19 cellular contexts compared by ENCODE assay signal in the genomic region with DNA sequence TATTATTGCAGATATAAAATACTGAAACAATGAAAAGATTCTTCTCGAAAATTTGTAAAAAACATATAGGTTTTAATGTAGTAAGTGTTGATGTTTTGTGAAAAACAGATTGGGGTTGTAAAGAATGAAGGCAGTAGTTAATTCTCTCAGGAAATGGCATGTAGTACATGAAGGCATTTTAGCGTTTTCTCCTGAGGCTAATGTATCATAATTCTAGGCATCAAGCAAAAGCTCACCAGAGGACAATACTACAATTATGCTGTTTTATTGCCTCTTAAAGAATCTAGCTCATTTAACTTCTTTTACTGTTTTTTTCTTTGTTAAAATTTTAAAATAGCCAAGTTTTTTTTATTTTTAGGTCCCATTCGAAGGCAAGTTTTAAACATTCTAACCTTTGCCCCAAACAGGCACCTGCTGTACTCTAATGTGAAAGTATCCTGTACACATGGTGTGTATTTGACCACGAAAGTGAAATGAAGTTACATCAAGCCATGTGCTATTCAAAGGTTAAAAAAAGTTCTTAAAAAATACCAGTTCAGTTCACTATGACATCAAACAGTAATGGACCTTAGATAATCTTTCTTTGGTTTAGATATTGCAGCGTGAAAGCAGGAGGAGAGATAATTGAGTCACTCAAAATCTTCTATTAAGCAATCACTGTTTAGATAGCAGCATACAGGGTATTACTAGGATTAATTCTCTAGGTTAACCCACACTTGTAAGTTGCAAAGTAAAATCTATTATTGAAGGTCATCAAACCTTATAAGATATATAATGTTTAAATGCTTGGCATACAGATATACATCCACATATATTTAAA.
"Had no signal": no experiment of that assay in that cellular context is flagged by ENCODE, and none has a peak within 500 bp of the region (broad histone marks: within the 10 kb centered on the region; RNA-seq: fewer than 3 reads in every experiment).

No MANE protein-coding gene starts in this region.

- H3K4me1 ChIP-seq: foreskin keratinocyte had no signal

- H3K27me3 ChIP-seq: foreskin keratinocyte, thyroid gland, upper lobe of right lung had no signal

- H3K9me3 ChIP-seq: thyroid gland, upper lobe of right lung had no signal

- DNase-seq: activated CD4-positive, alpha-beta T cell treated with anti-CD3 and anti-CD28 coated beads for 1 hour; activated CD4-positive, alpha-beta T cell treated with anti-CD3 and anti-CD28 coated beads, Interleukin-2, amount 50 U/mL, for 1 hour; activated CD8-positive, alpha-beta memory T cell treated with anti-CD3 and anti-CD28 coated beads for 24 hours; activated CD8-positive, alpha-beta memory T cell treated with anti-CD3 and anti-CD28 coated beads, Interleukin-2, amount 50 U/mL, for 4 hours; activated naive CD4-positive, alpha-beta T cell; activated naive CD8-positive, alpha-beta T cell treated with anti-CD3 and anti-CD28 coated beads for 36 hours; activated T-cell treated with anti-CD3 and anti-CD28 coated beads, Interleukin-2, amount 50 U/mL, for 4 hours; amygdala; effector CD4-positive, alpha-beta T cell; erythroblast; foreskin keratinocyte; left ventricle myocardium superior; midbrain; natural killer cell; stimulated activated CD4-positive, alpha-beta T cell treated with anti-CD3 and anti-CD28 coated beads, Interleukin-4, amount 100 ng/mL, for 24 hours; substantia nigra; T-helper 9 cell; thyroid gland; upper lobe of right lung had no signal

- H3K27ac ChIP-seq: foreskin keratinocyte, thyroid gland, upper lobe of right lung had no signal

- ATAC-seq: activated T-cell treated with anti-CD3 and anti-CD28 coated beads, Interleukin-2, amount 50 U/mL, for 4 hours; foreskin keratinocyte; left ventricle myocardium superior; natural killer cell; upper lobe of right lung had no signal

- H3K4me3 ChIP-seq: thyroid gland, upper lobe of right lung had no signal

- H3K36me3 ChIP-seq: thyroid gland, upper lobe of right lung had no signal
